In genomic region chr3:30694148-30694547, GRCh38 we compare ENCODE assay signal across 1 cellular context.
TF ChIP-seq lines count a peak whose summit lies in the region.

No MANE protein-coding gene starts in this region.

TF ChIP-seq in H1, 55 proteins besides CTCF, POLR2A, EP300 and RAD21 (continued from another document):
- no peak for TF ChIP-seq ATF3 (IDR thresholded peaks at IDR 0.05; ENCODE audit: insufficient read depth, low read depth, low read length)
